Comparison of ENCODE assay signal across 20 cellular contexts in the genomic region with DNA sequence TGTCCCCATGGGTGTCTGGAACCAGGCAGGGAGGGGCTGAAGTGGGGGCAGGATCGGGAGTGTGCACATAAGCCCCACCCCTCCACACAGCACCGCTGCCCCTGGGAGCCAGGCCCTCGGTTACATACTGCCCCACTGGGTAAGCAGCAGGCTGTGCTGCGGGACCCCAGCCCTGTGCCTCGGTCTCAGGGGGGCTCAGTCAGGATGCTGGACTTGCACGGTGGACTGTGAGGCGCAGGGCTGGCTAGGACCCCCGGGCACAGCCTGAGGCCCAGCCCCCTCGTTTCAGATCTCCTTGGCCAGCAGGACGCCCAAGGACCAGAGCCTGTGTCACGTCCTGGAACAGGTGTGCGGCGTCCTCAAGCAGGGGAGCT. TPM values are rescaled to one million over a fixed set of nuclear protein-coding genes. Genes with fewer than 3 reads are reported as not detected.
DNase-seq lines count a peak whose midpoint lies in the region; ATAC-seq, FAIRE-seq and TF ChIP-seq lines count a peak whose summit lies in the region.
"Had no signal": no experiment of that assay in that cellular context is flagged by ENCODE, and none has a peak within 500 bp of the region (broad histone marks: within the 10 kb centered on the region; RNA-seq: fewer than 3 reads in every experiment).

No MANE protein-coding gene starts in this region.

- peaks cover 8% of the 10 kb centered on the region for H3K27me3 Mint-ChIP-seq in neural progenitor cell (ENCODE audit: insufficient read depth, low read depth)
- H3K27me3 Mint-ChIP-seq: activated CD4-positive, alpha-beta memory T cell treated with anti-CD3 and anti-CD28 coated beads for 36 hours; memory B cell; stimulated activated memory B cell treated with anti-CD40 and anti-IgM and Interleukin-4, amounts not matched to agents 10 μg/mL and 1 μg/mL and 100 μg/mL, for 72 hours had no signal

- no peaks in the 10 kb centered on the region for H3K9me3 ChIP-seq in DND-41 (ENCODE audit: insufficient read depth, low read length, severe bottlenecking)
- no peaks in the 10 kb centered on the region for H3K9me3 ChIP-seq in GM12878 (replicated peaks; ENCODE audit: control insufficient read depth, insufficient read depth, low read length)
- H3K9me3 ChIP-seq in neural progenitor cell (ENCODE audit: low read depth) = no peaks in the 10 kb centered on the region
- H3K9me3 ChIP-seq: ascending aorta; BLaER1 treated with 17β-estradiol and CSF1 and Interleukin-3, amounts not matched to agents 10 nM and 100 nM; gastrocnemius medialis; pancreas; testis had no signal

- peaks cover 4% of the 10 kb centered on the region for H3K36me3 Mint-ChIP-seq in neural progenitor cell

- RAD21 ChIA-PET in GM12878 (lab: Charles Lee; ENCODE audit: unreplicated experiment) = no interaction called here

- peaks cover 6% of the 10 kb centered on the region for H3K4me1 Mint-ChIP-seq in neural progenitor cell
- H3K4me1 Mint-ChIP-seq: activated naive CD4-positive, alpha-beta T cell treated with anti-CD3 and anti-CD28 coated beads, Interleukin-2, amount 10 ng/mL, durations not matched to agents 7 days and 5 days; memory B cell had no signal

- intact Hi-C loops in GM12878 (cut with micrococcal nuclease; ENCODE audit: unreplicated experiment) = no loop called here

- H3K27me3 ChIP-seq in DND-41 (ENCODE audit: insufficient read depth, low read length, poor library complexity) (no peaks in the 10 kb centered on the region), GM12878 (replicated peaks in 1 of 2; ENCODE audit: control insufficient read depth in 2 of 2, insufficient read depth in 2 of 2, low read length in 1 of 2) (no peaks in the 10 kb centered on the region), neural progenitor cell (no peaks in the 10 kb centered on the region)
- H3K27me3 ChIP-seq: ascending aorta; BLaER1 treated with 17β-estradiol and CSF1 and Interleukin-3, amounts not matched to agents 10 nM and 100 nM; gastrocnemius medialis; pancreas; testis had no signal

- no peaks in the 10 kb centered on the region for H3K9me3 Mint-ChIP-seq in neural progenitor cell
- H3K9me3 Mint-ChIP-seq: activated CD4-positive, alpha-beta memory T cell treated with anti-CD3 and anti-CD28 coated beads for 36 hours; activated naive CD4-positive, alpha-beta T cell treated with anti-CD3 and anti-CD28 coated beads, Interleukin-2, amount 10 ng/mL, durations not matched to agents 7 days and 5 days; memory B cell; stimulated activated memory B cell treated with anti-CD40 and anti-IgM and Interleukin-4, amounts not matched to agents 10 μg/mL and 1 μg/mL and 100 μg/mL, for 72 hours had no signal

- no peak for TF ChIP-seq CTCF in DND-41 (IDR thresholded peaks at IDR 0.05; ENCODE audit: borderline replicate concordance, extremely low read depth, low read length, poor library complexity, severe bottlenecking)
- no peak for TF ChIP-seq CTCF in GM12878 (IDR thresholded peaks at IDR 0.05 in 2 of 3, conservative IDR thresholded peaks at IDR 0.05 in 1 of 3; ENCODE audit: control insufficient read depth in 2 of 3, extremely low read depth in 1 of 3, insufficient read depth in 1 of 3, low read depth in 3 of 3, low read length in 3 of 3)
- TF ChIP-seq CTCF in neural progenitor cell (IDR thresholded peaks at IDR 0.05) = no peak
- TF ChIP-seq CTCF in D721Med (IDR thresholded peaks at IDR 0.05; ENCODE audit: insufficient read depth, missing control alignments) = no peak

- POLR2A ChIA-PET in GM12878 (lab: Charles Lee) = no interaction called here

- TF ChIP-seq EP300 in GM12878 (IDR thresholded peaks at IDR 0.05; ENCODE audit: borderline replicate concordance in 1 of 2, control insufficient read depth in 1 of 2, low read depth in 2 of 2, low read length in 2 of 2) = no peak

- no peak overlapping the region for H3K4me3 Mint-ChIP-seq in neural progenitor cell
- H3K4me3 Mint-ChIP-seq: activated CD4-positive, alpha-beta memory T cell treated with anti-CD3 and anti-CD28 coated beads for 36 hours; activated naive CD4-positive, alpha-beta T cell treated with anti-CD3 and anti-CD28 coated beads, Interleukin-2, amount 10 ng/mL, durations not matched to agents 7 days and 5 days; memory B cell; stimulated activated memory B cell treated with anti-CD40 and anti-IgM and Interleukin-4, amounts not matched to agents 10 μg/mL and 1 μg/mL and 100 μg/mL, for 72 hours had no signal

- peaks cover 75% of the 10 kb centered on the region for H3K36me3 ChIP-seq in DND-41 (ENCODE audit: insufficient read depth, low read length)
- peaks cover 19 to 38% of the 10 kb centered on the region in 2 experiments; a peak in 3 of 4 replicates for H3K36me3 ChIP-seq in GM12878 (ENCODE audit: control insufficient read depth in 2 of 2, insufficient read depth in 2 of 2, low read length in 1 of 2)
- no peaks in the 10 kb centered on the region for H3K36me3 ChIP-seq in neural progenitor cell

- no peak for FAIRE-seq in GM12878 (lab: Jason Lieb, UNC)
- no peak for FAIRE-seq in D721Med (lab: Jason Lieb, UNC)
- FAIRE-seq: kidney, pancreas had no signal

- H4K20me1 ChIP-seq in DND-41 (ENCODE audit: insufficient read depth, low read length) = peaks cover 16% of the 10 kb centered on the region
- no peaks in the 10 kb centered on the region for H4K20me1 ChIP-seq in GM12878 (ENCODE audit: control insufficient read depth, insufficient read depth)
- H4K20me1 ChIP-seq in neural progenitor cell (ENCODE audit: low read depth) = peaks cover 13% of the 10 kb centered on the region

- no peak for DNase-seq in DND-41
- no peak for DNase-seq in GM12878 (ENCODE audit: low read depth, low spot score)
- DNase-seq in neural progenitor cell (ENCODE audit: low spot score) = no peak
- DNase-seq in NCI-H82 treated with DMSO at 0.1 percent for 48 hours (lab: John Stamatoyannopoulos, UW; ENCODE audit: unreplicated experiment) = no peak
- DNase-seq in D721Med (ENCODE audit: insufficient read length, low spot score) = no peak
- DNase-seq: ACHN; activated CD4-positive, alpha-beta memory T cell treated with anti-CD3 and anti-CD28 coated beads for 36 hours; activated CD4-positive, CD25-positive, alpha-beta regulatory T cell; activated naive CD4-positive, alpha-beta T cell treated with anti-CD3 and anti-CD28 coated beads, Interleukin-2, amount 10 ng/mL, durations not matched to agents 7 days and 5 days; gastrocnemius medialis; kidney; NCI-H69; testis had no signal

- WGBS in GM12878 (ENCODE audit: insufficient coverage, insufficient replicate concordance, low lambda C conversion rate, missing lambda C conversion rate) = 68% methylated on average over 9 of the region's 13 CpGs

- peak; percentile 60 for TF ChIP-seq POLR2A in GM12878 (IDR thresholded peaks at IDR 0.05; ENCODE audit: low read depth, low read length)

- no peak for TF ChIP-seq RAD21 in GM12878 (IDR thresholded peaks at IDR 0.05; ENCODE audit: insufficient read depth, low read depth, low read length)

- H3K4me1 ChIP-seq in DND-41 (ENCODE audit: insufficient read depth, low read length) (no peaks in the 10 kb centered on the region), GM12878 (ENCODE audit: control insufficient read depth, insufficient read depth, low read length) (no peaks in the 10 kb centered on the region), neural progenitor cell (peaks cover 7% of the 10 kb centered on the region)
- H3K4me1 ChIP-seq: ascending aorta; BLaER1 treated with 17β-estradiol and CSF1 and Interleukin-3, amounts not matched to agents 10 nM and 100 nM; gastrocnemius medialis; pancreas had no signal

- H3K4me2 ChIP-seq in DND-41 (ENCODE audit: insufficient read depth, low read length) (no peak overlapping the region), GM12878 (ENCODE audit: control insufficient read depth, insufficient read depth) (no peak overlapping the region), neural progenitor cell (no peak overlapping the region)
- H3K4me2 ChIP-seq: BLaER1 treated with 17β-estradiol and CSF1 and Interleukin-3, amounts not matched to agents 10 nM and 100 nM had no signal

- H2AFZ ChIP-seq in DND-41 (ENCODE audit: low read depth, low read length) (no peak overlapping the region), GM12878 (ENCODE audit: control insufficient read depth, low read depth, low read length) (no peak overlapping the region), neural progenitor cell (replicated peaks) (no peak overlapping the region)

- ATAC-seq in DND-41 (ENCODE audit: insufficient read depth, low read depth) (0 out of 3 replicates have a peak, but pooled peaks have one; percentile 12), GM12878 (no peak; the same call in 2 of the 3 replicates), HG03442 (IDR thresholded peaks at IDR 0.05; ENCODE audit: unreplicated experiment) (no peak)
- ATAC-seq: gastrocnemius medialis; Right ventricle myocardium inferior; stimulated activated memory B cell treated with anti-CD40 and anti-IgM and Interleukin-4, amounts not matched to agents 10 μg/mL and 1 μg/mL and 100 μg/mL, for 72 hours had no signal

- H3K4me3 ChIP-seq in DND-41 (ENCODE audit: low read depth in 1 of 2, low read length in 2 of 2) (no peak overlapping the region), GM12878 (no peak overlapping the region), neural progenitor cell (no peak overlapping the region)
- H3K4me3 ChIP-seq: ascending aorta; BLaER1 treated with 17β-estradiol and CSF1 and Interleukin-3, amounts not matched to agents 10 nM and 100 nM; gastrocnemius medialis; pancreas; testis had no signal

- CTCF ChIA-PET in GM12878 (lab: Yijun Ruan, JAX) = no interaction called here

- no TSS peak for BruUV-seq in GM12878 (replicated peaks; lab: Mats Ljungman, UMichigan)

- in situ Hi-C loops in GM12878 (cut with MboI) = no loop called here

- H3K27ac ChIP-seq in DND-41 (ENCODE audit: low read length) (no peak overlapping the region), GM12878 (ENCODE audit: control insufficient read depth, insufficient read depth) (no peak overlapping the region), neural progenitor cell (peak overlapping the region; percentile 78)
- H3K27ac ChIP-seq: ascending aorta, gastrocnemius medialis, pancreas had no signal

- SMC1A ChIA-PET in GM12878 (lab: Charles Lee; ENCODE audit: uncharacterized antibody, unreplicated experiment) = no interaction called here

- H3K9ac ChIP-seq in DND-41 (ENCODE audit: low read depth, low read length) (no peak overlapping the region), GM12878 (ENCODE audit: control insufficient read depth, insufficient read depth, low read length) (no peak overlapping the region), neural progenitor cell (no peak overlapping the region)

- no peak overlapping the region for H3K27ac Mint-ChIP-seq in neural progenitor cell

- peaks cover 43% of the 10 kb centered on the region for H3F3A ChIP-seq in neural progenitor cell (ENCODE audit: low read depth)

- H3K79me2 ChIP-seq in DND-41 (ENCODE audit: insufficient read depth, low read length) = no peaks in the 10 kb centered on the region
- H3K79me2 ChIP-seq in GM12878 (ENCODE audit: control insufficient read depth, insufficient read depth, low read length) = no peaks in the 10 kb centered on the region
- no peaks in the 10 kb centered on the region for H3K79me2 ChIP-seq in neural progenitor cell (ENCODE audit: low read depth)

RNA-seq across cellular contexts. Expression of a gene that starts 16.3 kb away (rescaled TPM):
- total RNA-seq in GM12878 (2013; cell fraction: nucleolus; rRNA removed) = 7.0 and 9.2 TPM in 2 replicates
- total RNA-seq in GM12878 (2014; rRNA removed) (3.5 and 4.2 TPM in 2 replicates), GM12878 (2014; rRNA removed; fragmentation: Illumina TruSeq; extraction: Trizol) (6.1 and 7.9 TPM in 2 replicates), GM12878 (2021) (18.3 and 20.3 TPM in 2 replicates), neural progenitor cell (ENCODE audit: low replicate concordance) (10.6 and 30.4 TPM in 2 replicates)
- polyA plus RNA-seq in GM12878 (2011; ENCODE audit: low read depth) = 8.6 TPM
- polyA plus RNA-seq in GM12878 (2011; rRNA removed) (3.4 and 7.2 TPM in 2 replicates), GM12878 (2014; fragmentation: Illumina TruSeq; extraction: Trizol) (0.70 and 4.8 TPM in 2 replicates), GM12878 (2014; fragmentation: Nextera tagmentation; extraction: Ambion mirVana) (1 to 10 TPM in 1 of 2 experiments, under 1 TPM in 1; 0.79 to 4.3 TPM), GM12878 (2014; rRNA removed) (10.5 and 11.8 TPM in 2 replicates), GM12878 (2016; fragmentation: Nextera tagmentation; extraction: Ambion mirVana) (1 to 10 TPM; 3.7 to 8.5 TPM)
- 12.4 and 18.1 TPM in 2 replicates for polyA plus RNA-seq in GM12878 (2011; cell fraction: cytosol; rRNA removed)
- 9.6 and 13.9 TPM in 2 replicates for polyA plus RNA-seq in GM12878 (2011; cell fraction: nucleus; rRNA removed)
- polyA plus RNA-seq in GM12878 (2012) = 11.4 and 16.8 TPM in 2 replicates
- polyA minus RNA-seq in GM12878 (2011; rRNA and poly(A)+ RNA removed) = 7.2 and 15.3 TPM in 2 replicates
- 9.6 and 10.3 TPM in 2 replicates for polyA minus RNA-seq in GM12878 (2011; cell fraction: cytosol; rRNA and poly(A)+ RNA removed)
- polyA minus RNA-seq in GM12878 (2011; cell fraction: nucleus; rRNA and poly(A)+ RNA removed) = 3.6 and 10.1 TPM in 2 replicates

RNA-seq across cellular contexts. Expression of a gene that starts 21.0 kb away (rescaled TPM):
- total RNA-seq in GM12878 (2013; cell fraction: nucleolus; rRNA removed) = 2.3 and 3.7 TPM in 2 replicates
- total RNA-seq in GM12878 (2014; rRNA removed) (19.2 and 24.6 TPM in 2 replicates), GM12878 (2014; rRNA removed; fragmentation: Illumina TruSeq; extraction: Trizol) (13.6 and 14.3 TPM in 2 replicates), GM12878 (2021) (18.5 and 21.4 TPM in 2 replicates), neural progenitor cell (ENCODE audit: low replicate concordance) (5.7 and 6.8 TPM in 2 replicates)
- polyA plus RNA-seq in GM12878 (2011; ENCODE audit: low read depth) = 4.3 TPM
- polyA plus RNA-seq in GM12878 (2011; rRNA removed) (1.7 and 2.6 TPM in 2 replicates), GM12878 (2014; fragmentation: Illumina TruSeq; extraction: Trizol) (11.2 and 11.6 TPM in 2 replicates), GM12878 (2014; fragmentation: Nextera tagmentation; extraction: Ambion mirVana) (1 to 10 TPM in 1 of 2 experiments, under 1 TPM in 1; 0.84 to 2.0 TPM), GM12878 (2014; rRNA removed) (22.4 and 23.6 TPM in 2 replicates), GM12878 (2016; fragmentation: Nextera tagmentation; extraction: Ambion mirVana) (10 to 100 TPM; 16.9 to 21.2 TPM)
- polyA plus RNA-seq in GM12878 (2011; cell fraction: cytosol; rRNA removed) = 3.5 and 3.7 TPM in 2 replicates
- 2.9 and 3.7 TPM in 2 replicates for polyA plus RNA-seq in GM12878 (2011; cell fraction: nucleus; rRNA removed)
- 8.1 and 10.2 TPM in 2 replicates for polyA plus RNA-seq in GM12878 (2012)
- polyA minus RNA-seq in GM12878 (2011; rRNA and poly(A)+ RNA removed) = 1.2 and 3.0 TPM in 2 replicates
- 1.3 and 2.5 TPM in 2 replicates for polyA minus RNA-seq in GM12878 (2011; cell fraction: cytosol; rRNA and poly(A)+ RNA removed)
- polyA minus RNA-seq in GM12878 (2011; cell fraction: nucleus; rRNA and poly(A)+ RNA removed) = 0.38 and 0.60 TPM in 2 replicates

RNA-seq across cellular contexts. Expression of a gene that starts 40.7 kb away (rescaled TPM):
- total RNA-seq in GM12878 (2013; cell fraction: nucleolus; rRNA removed) = 38.8 and 43.5 TPM in 2 replicates
- total RNA-seq in GM12878 (2014; rRNA removed) (24.0 and 28.9 TPM in 2 replicates), GM12878 (2014; rRNA removed; fragmentation: Illumina TruSeq; extraction: Trizol) (9.2 and 11.8 TPM in 2 replicates), GM12878 (2021) (41.5 and 47.4 TPM in 2 replicates), neural progenitor cell (ENCODE audit: low replicate concordance) (25.3 and 87.0 TPM in 2 replicates)
- 9.3 TPM for polyA plus RNA-seq in GM12878 (2011; ENCODE audit: low read depth)
- polyA plus RNA-seq in GM12878 (2011; rRNA removed) (20.3 and 28.0 TPM in 2 replicates), GM12878 (2014; fragmentation: Illumina TruSeq; extraction: Trizol) (1.6 and 9.2 TPM in 2 replicates), GM12878 (2014; fragmentation: Nextera tagmentation; extraction: Ambion mirVana) (1 to 10 TPM in 1 of 2 experiments, under 1 TPM in 1; 0.93 to 3.0 TPM), GM12878 (2014; rRNA removed) (36.5 and 44.0 TPM in 2 replicates), GM12878 (2016; fragmentation: Nextera tagmentation; extraction: Ambion mirVana) (10 to 100 TPM; 30.0 to 32.5 TPM)
- polyA plus RNA-seq in GM12878 (2011; cell fraction: cytosol; rRNA removed) = 42.5 and 50.8 TPM in 2 replicates
- polyA plus RNA-seq in GM12878 (2011; cell fraction: nucleus; rRNA removed) = 84.7 and 86.6 TPM in 2 replicates
- polyA plus RNA-seq in GM12878 (2012) = 27.3 and 36.9 TPM in 2 replicates
- polyA minus RNA-seq in GM12878 (2011; rRNA and poly(A)+ RNA removed) = 16.5 and 39.6 TPM in 2 replicates
- polyA minus RNA-seq in GM12878 (2011; cell fraction: cytosol; rRNA and poly(A)+ RNA removed) = 19.4 and 21.3 TPM in 2 replicates
- polyA minus RNA-seq in GM12878 (2011; cell fraction: nucleus; rRNA and poly(A)+ RNA removed) = 16.6 and 34.7 TPM in 2 replicates

RNA-seq across cellular contexts. Expression of a gene that starts 42.8 kb away (rescaled TPM):
- total RNA-seq in GM12878 (2013; cell fraction: nucleolus; rRNA removed) = 40.3 and 57.6 TPM in 2 replicates
- total RNA-seq in GM12878 (2014; rRNA removed) (33.0 and 37.7 TPM in 2 replicates), GM12878 (2014; rRNA removed; fragmentation: Illumina TruSeq; extraction: Trizol) (27.2 and 28.4 TPM in 2 replicates), GM12878 (2021) (59.8 and 69.1 TPM in 2 replicates), neural progenitor cell (ENCODE audit: low replicate concordance) (37.5 and 82.1 TPM in 2 replicates)
- polyA plus RNA-seq in GM12878 (2011; ENCODE audit: low read depth) = 8.7 TPM
- polyA plus RNA-seq in GM12878 (2011; rRNA removed) (20.1 and 26.2 TPM in 2 replicates), GM12878 (2014; fragmentation: Illumina TruSeq; extraction: Trizol) (30.6 and 41.4 TPM in 2 replicates), GM12878 (2014; fragmentation: Nextera tagmentation; extraction: Ambion mirVana) (1 to 10 TPM; 1.3 to 3.2 TPM), GM12878 (2014; rRNA removed) (62.6 and 69.2 TPM in 2 replicates), GM12878 (2016; fragmentation: Nextera tagmentation; extraction: Ambion mirVana) (10 to 100 TPM; 41.7 to 47.5 TPM)
- polyA plus RNA-seq in GM12878 (2011; cell fraction: cytosol; rRNA removed) = 26.2 and 48.9 TPM in 2 replicates
- polyA plus RNA-seq in GM12878 (2011; cell fraction: nucleus; rRNA removed) = 72.7 and 135 TPM in 2 replicates
- 22.8 and 27.9 TPM in 2 replicates for polyA plus RNA-seq in GM12878 (2012)
- 20.3 and 41.7 TPM in 2 replicates for polyA minus RNA-seq in GM12878 (2011; rRNA and poly(A)+ RNA removed)
- 19.2 and 24.8 TPM in 2 replicates for polyA minus RNA-seq in GM12878 (2011; cell fraction: cytosol; rRNA and poly(A)+ RNA removed)
- 23.7 and 47.4 TPM in 2 replicates for polyA minus RNA-seq in GM12878 (2011; cell fraction: nucleus; rRNA and poly(A)+ RNA removed)

RNA-seq across cellular contexts. Expression of a gene that starts 55.2 kb away (rescaled TPM):
- total RNA-seq in GM12878 (2013; cell fraction: nucleolus; rRNA removed) = 0.52 and 1.1 TPM in 2 replicates
- total RNA-seq in GM12878 (2014; rRNA removed) (4.0 and 4.1 TPM in 2 replicates), GM12878 (2014; rRNA removed; fragmentation: Illumina TruSeq; extraction: Trizol) (1.4 TPM in 2 replicates), GM12878 (2021) (4.3 and 4.9 TPM in 2 replicates), neural progenitor cell (ENCODE audit: low replicate concordance) (48.3 and 104 TPM in 2 replicates)
- 1.5 TPM for polyA plus RNA-seq in GM12878 (2011; ENCODE audit: low read depth)
- polyA plus RNA-seq in GM12878 (2011; rRNA removed) (0.58 and 0.77 TPM in 2 replicates), GM12878 (2014; fragmentation: Illumina TruSeq; extraction: Trizol) (0.68 and 1.7 TPM in 2 replicates), GM12878 (2014; fragmentation: Nextera tagmentation; extraction: Ambion mirVana) (under 1 TPM in 1 of 2 experiments, not detected in 1; 0.15 TPM), GM12878 (2014; rRNA removed) (4.7 and 5.1 TPM in 2 replicates), GM12878 (2016; fragmentation: Nextera tagmentation; extraction: Ambion mirVana) (1 to 10 TPM; 4.0 to 4.2 TPM)
- polyA plus RNA-seq in GM12878 (2011; cell fraction: cytosol; rRNA removed) = 0.78 and 1.4 TPM in 2 replicates
- polyA plus RNA-seq in GM12878 (2011; cell fraction: nucleus; rRNA removed) = 2.8 and 3.2 TPM in 2 replicates
- polyA plus RNA-seq in GM12878 (2012) = 1.5 and 1.6 TPM in 2 replicates
- polyA minus RNA-seq in GM12878 (2011; rRNA and poly(A)+ RNA removed) = 1.3 and 1.8 TPM in 2 replicates
- polyA minus RNA-seq in GM12878 (2011; cell fraction: cytosol; rRNA and poly(A)+ RNA removed) = not detected in 2 replicates
- 0.86 and 1.1 TPM in 2 replicates for polyA minus RNA-seq in GM12878 (2011; cell fraction: nucleus; rRNA and poly(A)+ RNA removed)
- total RNA-seq: ascending aorta, gastrocnemius medialis, Right ventricle myocardium inferior had no signal
